ENCODE assay signal across 28 cellular contexts in the genomic region with DNA sequence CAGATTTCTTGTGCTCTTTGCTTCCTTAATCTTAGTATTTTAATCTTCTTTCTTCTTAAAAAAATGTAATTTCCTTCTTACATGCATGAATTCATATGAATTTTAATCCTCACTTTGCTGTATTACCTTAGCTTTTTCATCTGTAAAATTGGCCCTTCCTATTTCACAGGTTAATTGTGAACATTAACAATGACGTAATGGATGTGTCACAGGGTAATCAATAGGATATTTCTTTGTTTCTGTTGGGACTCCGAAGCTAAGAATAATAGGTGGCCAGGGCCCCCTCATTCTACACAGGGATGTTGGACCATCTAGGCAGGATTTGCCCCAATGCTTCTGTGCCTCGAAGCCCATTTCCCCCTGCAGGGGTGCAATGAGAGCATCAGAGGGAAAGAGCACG.
"Had no signal": no experiment of that assay in that cellular context is flagged by ENCODE, and none has a peak within 500 bp of the region (broad histone marks: within the 10 kb centered on the region; RNA-seq: fewer than 3 reads in every experiment).

No MANE protein-coding gene starts in this region.

- H3K27me3 ChIP-seq: ascending aorta, cardiac muscle cell, colonic mucosa had no signal

- H3K36me3 ChIP-seq: ascending aorta, breast epithelium, cardiac muscle cell, colonic mucosa, WERI-Rb-1 had no signal

- H3K4me1 ChIP-seq: ascending aorta, breast epithelium, colonic mucosa had no signal

- H3K27ac ChIP-seq: ascending aorta, breast epithelium, cardiac muscle cell, colonic mucosa, WERI-Rb-1 had no signal

- FAIRE-seq: frontal cortex had no signal

- H3K4me3 ChIP-seq: ascending aorta, breast epithelium, cardiac muscle cell, colonic mucosa had no signal

- H3K9me3 ChIP-seq: ascending aorta, breast epithelium, colonic mucosa had no signal

- DNase-seq: activated CD4-positive, alpha-beta memory T cell treated with anti-CD3 and anti-CD28 coated beads for 36 hours; activated CD4-positive, alpha-beta T cell treated with anti-CD3 and anti-CD28 coated beads for 36 hours; activated CD4-positive, alpha-beta T cell treated with anti-CD3 and anti-CD28 coated beads, Interleukin-2, amount 10 ng/mL, durations not matched to agents 24 days and 14 days; activated CD4-positive, CD25-positive, alpha-beta regulatory T cell; activated CD4-positive, CD25-positive, alpha-beta regulatory T cell treated with anti-CD3 and anti-CD28 coated beads, Interleukin-2, amount 50 U/mL, for 72 hours; activated CD8-positive, alpha-beta memory T cell treated with anti-CD3 and anti-CD28 coated beads, Interleukin-2, amount 50 U/mL, for 48 hours; activated gamma-delta T cell; activated naive CD4-positive, alpha-beta T cell; activated naive CD4-positive, alpha-beta T cell treated with anti-CD3 and anti-CD28 coated beads, Interleukin-2, amount 10 ng/mL, durations not matched to agents 7 days and 5 days; activated naive CD8-positive, alpha-beta T cell treated with anti-CD3 and anti-CD28 coated beads, Interleukin-2, amount 10 ng/mL, durations not matched to agents 7 days and 5 days; activated T-cell treated with anti-CD3 and anti-CD28 coated beads for 4 hours; activated T-cell treated with anti-CD3 and anti-CD28 coated beads, Interleukin-2, amount 50 U/mL, for 24 hours; activated T-cell treated with anti-CD3 and anti-CD28 coated beads, Interleukin-2, amount 50 U/mL, for 72 hours; central memory CD4-positive, alpha-beta T cell; cerebellar nuclear complex; colonic mucosa; effector memory CD4-positive, alpha-beta T cell; endodermal cell; foreskin fibroblast; T-helper 17 cell; T1000; WERI-Rb-1 had no signal

- ATAC-seq: activated CD4-positive, alpha-beta T cell treated with anti-CD3 and anti-CD28 coated beads for 36 hours; activated naive CD4-positive, alpha-beta T cell treated with anti-CD3 and anti-CD28 coated beads, Interleukin-2, amount 50 U/mL, for 72 hours; activated T-cell treated with anti-CD3 and anti-CD28 coated beads, Interleukin-2, amount 50 U/mL, for 72 hours; esophagus mucosa; T-helper 17 cell had no signal
